In the genomic region with DNA sequence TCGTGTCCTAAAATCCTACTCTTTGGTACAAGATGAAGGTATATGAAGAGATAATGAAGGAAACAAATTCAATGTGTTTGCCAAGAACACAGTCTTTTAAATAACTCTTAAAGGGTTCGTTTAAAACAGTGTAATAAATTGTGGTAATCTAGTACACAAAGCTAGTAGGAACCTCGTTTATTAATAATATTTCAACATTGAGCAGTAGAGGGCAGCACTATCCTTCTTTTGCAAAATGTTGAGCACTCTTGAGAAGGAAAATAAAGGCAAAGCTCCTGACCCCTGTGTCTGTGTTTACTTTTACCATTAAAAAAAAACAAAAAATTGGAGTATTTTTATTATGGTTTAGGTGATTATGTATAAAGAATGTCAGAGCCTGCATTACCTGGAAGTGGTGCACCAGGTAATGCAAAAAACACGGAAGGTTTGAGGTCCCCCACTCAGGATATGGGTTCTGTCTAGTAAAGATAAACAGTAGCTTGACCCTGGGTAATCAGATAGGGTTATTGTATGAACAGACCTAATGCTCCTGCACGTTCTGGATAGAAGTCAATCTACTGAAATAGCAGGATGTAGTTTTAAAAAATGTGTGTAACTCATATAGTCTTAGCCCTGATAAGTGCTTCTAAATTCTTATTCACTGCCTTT, we compare ENCODE assay signal across 8 cellular contexts. TPM values are rescaled to one million over a fixed set of nuclear protein-coding genes. Genes with fewer than 3 reads are reported as not detected.
DNase-seq lines count a peak whose midpoint lies in the region; ATAC-seq, FAIRE-seq and TF ChIP-seq lines count a peak whose summit lies in the region.

No MANE protein-coding gene starts in this region.

- peaks cover 27% of the 10 kb centered on the region for H3K79me2 ChIP-seq in K562 (ENCODE audit: control insufficient read depth, insufficient read depth, low read length)

- peak; percentile 32 to 49 for TF ChIP-seq CTCF in Caco-2 (IDR thresholded peaks at IDR 0.05; ENCODE audit: insufficient read depth in 1 of 2, low read depth in 1 of 2, low read length in 1 of 2, severe bottlenecking in 1 of 2, unreplicated experiment in 1 of 2)
- peak; percentile 33 to 55 (median 36); a peak in 4 of 6 replicates for TF ChIP-seq CTCF in K562 (IDR thresholded peaks at IDR 0.05 in 2 of 3, conservative IDR thresholded peaks at IDR 0.05 in 1 of 3; ENCODE audit: insufficient read depth in 2 of 3, low read depth in 1 of 3, low read length in 3 of 3)
- TF ChIP-seq CTCF in liver (IDR thresholded peaks at IDR 0.05; ENCODE audit: low read depth, low read length, missing input control) = peak; percentile 42
- TF ChIP-seq CTCF in vagina (IDR thresholded peaks at IDR 0.05) = peak; percentile 18 to 51 (median 24)

- H3K9me3 Mint-ChIP-seq in Caco-2 (ENCODE audit: unreplicated experiment) = no peaks in the 10 kb centered on the region

- H3K27ac ChIP-seq in K562 (ENCODE audit: extremely low read depth, low read depth, low read length) (peak overlapping the region; percentile 6; the same call in 1 of the 3 replicates), liver (ENCODE audit: low read depth in 1 of 2, low read length in 2 of 2) (no peak overlapping the region), vagina (no peak overlapping the region)

- FAIRE-seq in K562 (lab: Jason Lieb, UNC) = peak; percentile 15

- H2AFZ ChIP-seq in K562 (ENCODE audit: low read depth, low read length) = no peak overlapping the region

- H3K4me3 Mint-ChIP-seq in Caco-2 (ENCODE audit: unreplicated experiment) = no peak overlapping the region

- TF ChIP-seq POLR2A in K562 (conservative IDR thresholded peaks at IDR 0.05) (no peak), vagina (IDR thresholded peaks at IDR 0.05) (no peak)

- H3K27me3 ChIP-seq in Caco-2 (replicated peaks; ENCODE audit: control insufficient read depth, insufficient read depth, low read length) (no peaks in the 10 kb centered on the region), K562 (ENCODE audit: control insufficient read depth in 2 of 2, insufficient read depth in 2 of 2, low read length in 2 of 2) (no peaks in the 10 kb centered on the region), liver (ENCODE audit: control insufficient read depth in 4 of 4, insufficient read depth in 4 of 4, low read length in 3 of 4) (no peaks in the 10 kb centered on the region), vagina (no peaks in the 10 kb centered on the region)

- H3K36me3 ChIP-seq in Caco-2 (ENCODE audit: control insufficient read depth, insufficient read depth, low read length) (no peaks in the 10 kb centered on the region; the same call in 1 of the 2 replicates), K562 (ENCODE audit: control insufficient read depth, insufficient read depth, low read length) (0 out of 3 replicates have a peak, but pooled peaks cover 3% of the 10 kb centered on the region), liver (ENCODE audit: control insufficient read depth in 4 of 4, insufficient read depth in 3 of 4, low read depth in 1 of 4, low read length in 3 of 4) (no peaks in the 10 kb centered on the region), vagina (peaks cover 0 to 7% of the 10 kb centered on the region in 2 donors)

- in situ Hi-C loops in K562 (cut with MboI) = loop anchor here (25.0 kb wide), 1 partner anchor 276 kb away; no protein-coding TSS in a partner anchor

- H3K27ac Mint-ChIP-seq in Caco-2 (ENCODE audit: unreplicated experiment) = no peak overlapping the region

- H4K20me1 ChIP-seq in K562 (replicated peaks; ENCODE audit: control insufficient read depth, insufficient read depth, low read length) = peaks cover 5% of the 10 kb centered on the region; the same call in 1 of the 2 replicates

- DNase-seq in Caco-2 (peak in 1 of 2 experiments; percentile 60), H4 (ENCODE audit: low spot score) (peak; percentile 43), NCI-H345 (lab: John Stamatoyannopoulos, UW) (peak; percentile 32), K562 (ENCODE audit: extremely low read depth in 1 of 4, low spot score in 3 of 4) (peak; percentile 12 to 62 (median 26)), vagina (ENCODE audit: extremely low spot score in 2 of 2) (no peak)
- no peak for DNase-seq in stimulated activated naive CD4-positive, alpha-beta T cell treated with Interleukin-2 at 50 U/mL for 16 hours (lab: John Stamatoyannopoulos, UW)

- H3K9me3 ChIP-seq in Caco-2 = no peaks in the 10 kb centered on the region
- no peaks in the 10 kb centered on the region for H3K9me3 ChIP-seq in K562 (replicated peaks; ENCODE audit: control insufficient read depth, insufficient read depth, low read depth, low read length)
- H3K9me3 ChIP-seq in liver (ENCODE audit: control insufficient read depth in 4 of 4, low read length in 3 of 4) = no peaks in the 10 kb centered on the region
- H3K9me3 ChIP-seq in vagina = no peaks in the 10 kb centered on the region

- CTCF ChIA-PET in Caco-2 (lab: Charles Lee) = interaction anchor here (0.6 to 2.0 kb wide), 22 partner anchors 15 to 1162 kb away, joined by 3 to 12 read pairs (median 4); a partner anchor contains a TSS
- CTCF ChIA-PET in K562 (lab: Yijun Ruan, JAX; ENCODE audit: low intra/inter-chr PET ratio) = interaction anchor here (0.6 to 1.7 kb wide), 4 partner anchors 43 to 350 kb away, joined by 3 to 9 read pairs (median 4); no protein-coding TSS in a partner anchor

- no peaks in the 10 kb centered on the region for H3K4me1 Mint-ChIP-seq in Caco-2 (ENCODE audit: low read depth, unreplicated experiment)

- intact Hi-C loops in Caco-2 (cut with micrococcal nuclease; ENCODE audit: unreplicated experiment) (loop anchor here (1.0 to 10.0 kb wide), 4 partner anchors 112 to 259 kb away; no protein-coding TSS in a partner anchor), K562 (cut with micrococcal nuclease) (loop anchor here (2.0 to 10.0 kb wide), 2 partner anchors 177 to 279 kb away; no protein-coding TSS in a partner anchor), vagina (cut with DNase I) (loop anchor here (5.0 kb wide), 1 partner anchor 176 kb away; no protein-coding TSS in a partner anchor)

- no peak overlapping the region for H3K9ac ChIP-seq in K562 (ENCODE audit: insufficient read depth in 1 of 2, low read depth in 2 of 2, low read length in 2 of 2)
- H3K9ac ChIP-seq in liver (ENCODE audit: low read depth in 1 of 2, low read length in 2 of 2) = no peak overlapping the region

- ATAC-seq in K562 = peak; percentile 77
- ATAC-seq in HG02588 (IDR thresholded peaks at IDR 0.05; ENCODE audit: unreplicated experiment) = no peak

- TF ChIP-seq EP300 in K562 (IDR thresholded peaks at IDR 0.05; ENCODE audit: low read length) = no peak; the same call in 1 of the 2 replicates

- WGBS in K562 (ENCODE audit: insufficient coverage, low coverage, missing lambda C conversion rate) = 14% methylated on average over 4 of the region's 5 CpGs
- 27% methylated on average over 5 of the region's 5 CpGs for WGBS in liver

- peak overlapping the region; percentile 28 for H3K4me2 ChIP-seq in K562 (ENCODE audit: insufficient read depth, low read length)

- TF ChIP-seq RAD21 in K562 (CRISPR knock-in tag; conservative IDR thresholded peaks at IDR 0.05 in 1 of 2, IDR thresholded peaks at IDR 0.05 in 1 of 2) = peak; percentile 21 to 45; a peak in 3 of 4 replicates
- peak; percentile 81 to 86 for TF ChIP-seq RAD21 in liver (IDR thresholded peaks at IDR 0.05)

- H3K36me3 Mint-ChIP-seq in Caco-2 (ENCODE audit: insufficient read depth, unreplicated experiment) = peaks cover 5% of the 10 kb centered on the region

- H3K4me3 ChIP-seq in Caco-2 (ENCODE audit: low read depth, low read length) (no peak overlapping the region), K562 (no peak overlapping the region), liver (ENCODE audit: low read depth in 1 of 3, low read length in 3 of 3) (no peak overlapping the region), vagina (no peak overlapping the region)

- H3K9me1 ChIP-seq in K562 (ENCODE audit: control insufficient read depth, insufficient read depth, low read length) = peaks cover 4% of the 10 kb centered on the region

- H3K4me1 ChIP-seq in Caco-2 (no peaks in the 10 kb centered on the region), K562 (replicated peaks in 1 of 2; ENCODE audit: control insufficient read depth in 2 of 2, insufficient read depth in 2 of 2, low read length in 2 of 2) (peaks cover 0 to 17% of the 10 kb centered on the region in 2 experiments; a peak in 2 of 5 replicates), liver (ENCODE audit: control insufficient read depth in 4 of 4, insufficient read depth in 4 of 4, low read length in 3 of 4) (peaks cover 0 to 27% (median 24%) of the 10 kb centered on the region in 4 donors), vagina (peaks cover 23% of the 10 kb centered on the region)

- no peaks in the 10 kb centered on the region for H3K27me3 Mint-ChIP-seq in Caco-2 (ENCODE audit: insufficient read depth, unreplicated experiment)

- POLR2A ChIA-PET in Caco-2 (lab: Charles Lee) = interaction anchor here (0.9 kb wide), 1 partner anchor 297 kb away, joined by 11 read pairs; no protein-coding TSS in a partner anchor
- POLR2A ChIA-PET in K562 (lab: Yijun Ruan, JAX) = interaction anchor here (1.0 to 1.9 kb wide), 3 partner anchors 9 to 78 kb away, joined by 3 to 8 read pairs (median 4); no protein-coding TSS in a partner anchor

- BruUV-seq in Caco-2 (replicated peaks; lab: Mats Ljungman, UMichigan) (no TSS peak), K562 (replicated peaks; lab: Mats Ljungman, UMichigan) (no TSS peak)

TF ChIP-seq in liver, 16 proteins besides CTCF, POLR2A, EP300 and RAD21:
- no peak for TF ChIP-seq JUND (IDR thresholded peaks at IDR 0.05)

RNA-seq across cellular contexts. Expression of a gene that starts 5.7 kb away (rescaled TPM):
- total RNA-seq in Caco-2 (2022) = 58.5 and 59.8 TPM in 2 replicates
- total RNA-seq in H4 (2014; rRNA removed; shearing (Covaris generic)) = 50.7 and 58.8 TPM in 2 replicates
- total RNA-seq in K562 (2011; cell fraction: chromatin; rRNA removed; ENCODE audit: low replicate concordance) = 47.3 and 57.6 TPM in 2 replicates
- total RNA-seq in K562 (2011; cell fraction: nucleolus; rRNA removed) = 34.2 and 43.4 TPM in 2 replicates
- 46.8 and 49.4 TPM in 2 replicates for total RNA-seq in K562 (2011; cell fraction: nucleoplasm; rRNA removed)
- 66.7 and 70.9 TPM in 2 replicates for total RNA-seq in K562 (2014; rRNA removed)
- 75.4 and 75.8 TPM in 2 replicates for total RNA-seq in K562 (2014; rRNA removed; fragmentation: Illumina TruSeq; extraction: Trizol)
- 53.0 and 55.7 TPM in 2 replicates for total RNA-seq in K562 (2015; rRNA removed; fragmentation: Illumina TruSeq; extraction: Trizol)
- total RNA-seq in K562 (2021) = 77.0 and 78.2 TPM in 2 replicates
- polyA plus RNA-seq in K562 (2011; rRNA removed) = 63.1 and 69.4 TPM in 2 replicates
- polyA plus RNA-seq in K562 (2011; cell fraction: cytosol; rRNA removed) = 37.6 and 43.6 TPM in 2 replicates
- polyA plus RNA-seq in K562 (2011; cell fraction: nucleus; rRNA removed) = 47.8 and 51.9 TPM in 2 replicates
- polyA plus RNA-seq in K562 (2012) = 66.7 and 165 TPM in 2 replicates
- polyA plus RNA-seq in K562 (2014; fragmentation: Illumina TruSeq; extraction: Trizol) = 139 and 161 TPM in 2 replicates
- 100 to 1,000 TPM; 116 to 166 TPM for polyA plus RNA-seq in K562 (2014; fragmentation: Nextera tagmentation; extraction: Ambion mirVana)
- 61.7 and 68.3 TPM in 2 replicates for polyA plus RNA-seq in K562 (2014; rRNA removed)
- 55.6 and 63.3 TPM in 2 replicates for polyA minus RNA-seq in K562 (2011; rRNA and poly(A)+ RNA removed)
- 31.6 and 55.7 TPM in 2 replicates for polyA minus RNA-seq in K562 (2011; cell fraction: cytosol; rRNA and poly(A)+ RNA removed)
- 16.7 and 22.7 TPM in 2 replicates for polyA minus RNA-seq in K562 (2011; cell fraction: nucleus; rRNA and poly(A)+ RNA removed)
- 100 to 1,000 TPM in 1 of 2 donors, 10 to 100 TPM in 1; 73.5 to 137 TPM for total RNA-seq in liver
- 100 to 1,000 TPM; 109 to 271 TPM for polyA plus RNA-seq in liver
- total RNA-seq in vagina = 17.4 TPM

Comparison
In these comparisons a context has a peak if more than half of its experiments do, and no peak if none do; other contexts are left out.
1. DNase-seq: peak in H4 (single experiment), NCI-H345 (single experiment) and K562 (4 of 4); none in vagina (0 of 2) and stimulated activated naive CD4-positive, alpha-beta T cell treated with Interleukin-2 at 50 U/mL for 16 hours (single experiment).
2. Peak in every context shown above with its lines, with median percentiles within 50 percentile points of each other: CTCF ChIP-seq.